In the genomic region with DNA sequence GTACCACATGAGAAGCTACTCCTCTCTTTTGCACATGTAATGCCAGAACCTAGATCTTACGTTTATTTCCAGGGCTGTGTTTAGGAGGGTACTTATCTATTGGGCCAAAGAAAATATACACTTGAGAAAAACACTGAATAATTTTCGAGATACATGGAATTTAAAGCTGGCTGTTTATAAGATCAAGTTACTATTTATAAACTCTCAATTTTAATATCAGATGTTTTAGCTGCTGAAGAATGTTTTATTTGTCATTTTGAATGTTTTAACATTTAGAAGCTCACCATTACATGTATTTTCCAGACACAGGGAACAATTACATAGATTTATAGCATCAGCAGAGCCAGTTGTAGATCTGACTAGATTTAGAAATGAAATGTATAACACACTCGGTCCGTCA, we compare ENCODE assay signal across 16 cellular contexts.
DNase-seq lines count a peak whose midpoint lies in the region; ATAC-seq and TF ChIP-seq lines count a peak whose summit lies in the region.
"Had no signal": no experiment of that assay in that cellular context is flagged by ENCODE, and none has a peak within 500 bp of the region (broad histone marks: within the 10 kb centered on the region; RNA-seq: fewer than 3 reads in every experiment).

No MANE protein-coding gene starts in this region.

- H2AFZ ChIP-seq in IMR-90 (replicated peaks; ENCODE audit: low read length, poor library complexity), result no peak overlapping the region
- H2AFZ ChIP-seq: GM23248 had no signal

- no peak overlapping the region for H3K27ac Mint-ChIP-seq in CD4-positive, alpha-beta memory T cell
- H3K27ac Mint-ChIP-seq: CD8-positive, alpha-beta T cell had no signal

- peaks cover 0 to 2% (median 0%) of the 10 kb centered on the region in 8 donors for H3K9me3 Mint-ChIP-seq in CD4-positive, alpha-beta memory T cell
- H3K9me3 Mint-ChIP-seq: CD8-positive, alpha-beta T cell had no signal

- BruUV-seq in IMR-90 (replicated peaks; lab: Mats Ljungman, UMichigan), result no TSS peak

- H2BK20ac ChIP-seq in IMR-90 (ENCODE audit: low read depth, low read length), result no peak overlapping the region

- H3K18ac ChIP-seq in IMR-90 (ENCODE audit: low read depth, low read length), result no peak overlapping the region

- no peaks in the 10 kb centered on the region for H3K79me1 ChIP-seq in IMR-90 (ENCODE audit: low read depth in 1 of 2, low read length in 2 of 2)

- no peak overlapping the region for H3K4me2 ChIP-seq in IMR-90 (ENCODE audit: low read depth, low read length)

- dilution Hi-C loops in IMR-90 (cut with HindIII; ENCODE audit: low sequenced_read_pairs, unreplicated experiment), result no loop called here

- no peaks in the 10 kb centered on the region for H3K36me3 ChIP-seq in left ventricle myocardium inferior
- H3K36me3 ChIP-seq in IMR-90 (ENCODE audit: control insufficient read depth, insufficient read depth, low read length), result no peaks in the 10 kb centered on the region
- H3K36me3 ChIP-seq in adipocyte (ENCODE audit: control insufficient read depth, insufficient read depth, low read length, severe bottlenecking), result no peaks in the 10 kb centered on the region
- H3K36me3 ChIP-seq in sigmoid colon, result no peaks in the 10 kb centered on the region
- H3K36me3 ChIP-seq in CD4-positive, alpha-beta memory T cell (ENCODE audit: insufficient read depth, low read length), result no peaks in the 10 kb centered on the region

- peak overlapping the region; percentile 86 for H3K27ac ChIP-seq in left ventricle myocardium inferior (replicated peaks)
- no peak overlapping the region for H3K27ac ChIP-seq in right cardiac atrium (ENCODE audit: low read length)
- no peak overlapping the region; the same call in 1 of the 2 replicates for H3K27ac ChIP-seq in IMR-90 (ENCODE audit: insufficient read depth, low read length)
- peak overlapping the region in 3 of 4 donors; percentile 8 to 46 (median 33) for H3K27ac ChIP-seq in sigmoid colon
- no peak overlapping the region for H3K27ac ChIP-seq in CD4-positive, alpha-beta memory T cell (ENCODE audit: low read depth, low read length)
- H3K27ac ChIP-seq: GM23248 had no signal

- H3K36me3 Mint-ChIP-seq in CD4-positive, alpha-beta memory T cell, result no peaks in the 10 kb centered on the region
- H3K36me3 Mint-ChIP-seq: CD8-positive, alpha-beta T cell had no signal

- H2BK5ac ChIP-seq in IMR-90 (ENCODE audit: low read depth, low read length, poor library complexity, severe bottlenecking), result no peak overlapping the region

- DNase-seq in left ventricle myocardium inferior (no peak), right cardiac atrium (no peak), IMR-90 (peak; percentile 16), adipocyte (ENCODE audit: low read depth) (peak; percentile 6), sigmoid colon (no peak), AML-193 (lab: John Stamatoyannopoulos, UW) (no peak)
- DNase-seq in activated CD8-positive, alpha-beta memory T cell treated with anti-CD3 and anti-CD28 coated beads for 24 hours, result no peak
- DNase-seq in CD4-positive, alpha-beta memory T cell, result no peak
- DNase-seq: C1 segment of cervical spinal cord; Caco-2; CD8-positive, alpha-beta T cell; DMS153; DND-41; H7; HCEC 1CT had no signal

- TF ChIP-seq EP300 in sigmoid colon (IDR thresholded peaks at IDR 0.05), result no peak

- no peak overlapping the region for H4K5ac ChIP-seq in IMR-90 (ENCODE audit: low read depth, low read length)

- H3K9ac ChIP-seq in IMR-90 (ENCODE audit: low read depth, low read length) (no peak overlapping the region), adipocyte (ENCODE audit: low read length) (no peak overlapping the region)
- H3K9ac ChIP-seq: GM23248 had no signal

- H3K9me1 ChIP-seq in IMR-90 (ENCODE audit: insufficient read depth, low read length), result no peaks in the 10 kb centered on the region

- no peak overlapping the region for H3K4ac ChIP-seq in IMR-90 (ENCODE audit: low read depth, low read length)

- no peak overlapping the region for H3K56ac ChIP-seq in IMR-90 (ENCODE audit: extremely low read depth, insufficient read depth, low read length)

- H3K27me3 ChIP-seq in left ventricle myocardium inferior (ENCODE audit: low read depth), result no peaks in the 10 kb centered on the region
- no peaks in the 10 kb centered on the region for H3K27me3 ChIP-seq in right cardiac atrium (ENCODE audit: control insufficient read depth, insufficient read depth)
- H3K27me3 ChIP-seq in IMR-90 (ENCODE audit: control insufficient read depth, insufficient read depth, low read length), result no peaks in the 10 kb centered on the region; the same call in 1 of the 2 replicates
- no peaks in the 10 kb centered on the region for H3K27me3 ChIP-seq in adipocyte (replicated peaks; ENCODE audit: control insufficient read depth, insufficient read depth, low read length)
- no peaks in the 10 kb centered on the region for H3K27me3 ChIP-seq in sigmoid colon
- H3K27me3 ChIP-seq in CD4-positive, alpha-beta memory T cell (ENCODE audit: insufficient read depth, low read length), result no peaks in the 10 kb centered on the region

- no peaks in the 10 kb centered on the region for H3K4me1 Mint-ChIP-seq in CD4-positive, alpha-beta memory T cell

- TF ChIP-seq POLR2A in IMR-90 (IDR thresholded peaks at IDR 0.05; ENCODE audit: low read depth, low read length) (no peak), sigmoid colon (IDR thresholded peaks at IDR 0.05) (no peak)

- H4K91ac ChIP-seq in IMR-90 (ENCODE audit: insufficient read depth, low read depth, low read length), result no peak overlapping the region

- peaks cover 0 to 3% of the 10 kb centered on the region in 2 donors for H3K27me3 Mint-ChIP-seq in CD4-positive, alpha-beta memory T cell

- H2AK9ac ChIP-seq in IMR-90 (replicated peaks; ENCODE audit: low read depth, low read length, poor library complexity), result no peak overlapping the region

- no peak overlapping the region for H3K14ac ChIP-seq in IMR-90 (replicated peaks; ENCODE audit: low read depth, low read length)

- no peak for TF ChIP-seq CTCF in left ventricle myocardium inferior (IDR thresholded peaks at IDR 0.05; ENCODE audit: borderline replicate concordance)
- TF ChIP-seq CTCF in IMR-90 (conservative IDR thresholded peaks at IDR 0.05; ENCODE audit: low read depth, low read length), result no peak
- TF ChIP-seq CTCF in sigmoid colon (IDR thresholded peaks at IDR 0.05), result no peak

- no peak overlapping the region for H3K4me3 ChIP-seq in left ventricle myocardium inferior
- no peak overlapping the region for H3K4me3 ChIP-seq in right cardiac atrium (ENCODE audit: low read length)
- H3K4me3 ChIP-seq in IMR-90 (ENCODE audit: insufficient read depth, low read depth, low read length), result no peak overlapping the region
- no peak overlapping the region for H3K4me3 ChIP-seq in adipocyte (ENCODE audit: low read length)
- no peak overlapping the region for H3K4me3 ChIP-seq in sigmoid colon
- H3K4me3 ChIP-seq in CD4-positive, alpha-beta memory T cell (ENCODE audit: low read length in 2 of 2), result no peak overlapping the region
- H3K4me3 ChIP-seq: GM23248 had no signal

- CTCF ChIA-PET in IMR-90 (lab: Yijun Ruan, JAX), result interaction anchor here (0.7 kb wide), 1 partner anchor 10 kb away, joined by 3 read pairs; no protein-coding TSS in a partner anchor
- CTCF ChIA-PET in CD4-positive, alpha-beta memory T cell (lab: Charles Lee; ENCODE audit: partially characterized antibody), result no interaction called here

- POLR2A ChIA-PET in IMR-90 (lab: Charles Lee; ENCODE audit: unreplicated experiment), result interaction anchor here (0.6 kb wide), 1 partner anchor 931 kb away, joined by 3 read pairs; no protein-coding TSS in a partner anchor
- POLR2A ChIA-PET in CD4-positive, alpha-beta memory T cell (lab: Charles Lee; ENCODE audit: partially characterized antibody), result no interaction called here

- peaks cover 38% of the 10 kb centered on the region for H3K4me1 ChIP-seq in left ventricle myocardium inferior
- no peaks in the 10 kb centered on the region for H3K4me1 ChIP-seq in right cardiac atrium (ENCODE audit: control insufficient read depth, insufficient read depth, low read length)
- no peaks in the 10 kb centered on the region; the same call in 1 of the 2 replicates for H3K4me1 ChIP-seq in IMR-90 (ENCODE audit: control insufficient read depth, insufficient read depth, low read length)
- H3K4me1 ChIP-seq in adipocyte (ENCODE audit: control insufficient read depth, insufficient read depth, low read length), result no peaks in the 10 kb centered on the region
- peaks cover 0 to 33% (median 20%) of the 10 kb centered on the region in 4 donors for H3K4me1 ChIP-seq in sigmoid colon
- H3K4me1 ChIP-seq in CD4-positive, alpha-beta memory T cell (ENCODE audit: insufficient read depth, low read length), result no peaks in the 10 kb centered on the region
- H3K4me1 ChIP-seq: Caco-2 had no signal

- ATAC-seq in right cardiac atrium (no peak), IMR-90 (ENCODE audit: low read depth) (peak; percentile 84)
- ATAC-seq: CD8-positive, alpha-beta T cell had no signal

- H3K9me3 ChIP-seq in left ventricle myocardium inferior (replicated peaks) (no peaks in the 10 kb centered on the region), right cardiac atrium (ENCODE audit: control insufficient read depth, low read length) (no peaks in the 10 kb centered on the region), IMR-90 (ENCODE audit: control insufficient read depth, insufficient read depth, low read length) (no peaks in the 10 kb centered on the region), adipocyte (ENCODE audit: control insufficient read depth, low read length) (no peaks in the 10 kb centered on the region), sigmoid colon (no peaks in the 10 kb centered on the region)
- H3K9me3 ChIP-seq in CD4-positive, alpha-beta memory T cell (ENCODE audit: control insufficient read depth in 1 of 2, low read length in 2 of 2), result no peaks in the 10 kb centered on the region
- H3K9me3 ChIP-seq: Caco-2 had no signal

- no peak overlapping the region for H2BK15ac ChIP-seq in IMR-90 (ENCODE audit: low read depth, low read length)

- no peak for TF ChIP-seq RAD21 in IMR-90 (IDR thresholded peaks at IDR 0.05; ENCODE audit: low read length)

- H2BK120ac ChIP-seq in IMR-90 (ENCODE audit: low read depth, low read length), result no peak overlapping the region

- no peaks in the 10 kb centered on the region for H4K20me1 ChIP-seq in IMR-90 (ENCODE audit: insufficient read depth, low read length)

- no peak overlapping the region for H4K8ac ChIP-seq in IMR-90 (ENCODE audit: low read depth in 2 of 2, low read length in 2 of 2)

- no peak overlapping the region for H3K4me3 Mint-ChIP-seq in CD4-positive, alpha-beta memory T cell
- H3K4me3 Mint-ChIP-seq: CD8-positive, alpha-beta T cell had no signal

- H2AK5ac ChIP-seq in IMR-90 (ENCODE audit: low read depth, low read length), result no peak overlapping the region

- WGBS in right cardiac atrium, result 43% methylated on average over 4 of the region's 4 CpGs
- no CpG with 5 or more reads among the region's 4 CpGs for WGBS in IMR-90 (ENCODE audit: extremely low coverage in 2 of 2, insufficient read length in 1 of 2), 2 experiments
- WGBS in sigmoid colon, 2 donors, result 68 to 76% methylated on average over 4 of the region's 4 CpGs

- H3K23ac ChIP-seq in IMR-90 (ENCODE audit: low read depth, low read length), result no peak overlapping the region

- intact Hi-C loops in left ventricle myocardium inferior (cut with micrococcal nuclease), result loop anchor here (10.0 kb wide), 1 partner anchor 59 kb away; no protein-coding TSS in a partner anchor
- intact Hi-C loops in right cardiac atrium (cut with DNase I), result no loop called here
- intact Hi-C loops in IMR-90 (cut with micrococcal nuclease), result no loop called here
- intact Hi-C loops in sigmoid colon (cut with DNase I), result no loop called here
- intact Hi-C loops in CD4-positive, alpha-beta memory T cell (cut with micrococcal nuclease), result no loop called here

- in situ Hi-C loops in IMR-90 (cut with MboI; ENCODE audit: low sequenced_read_pairs), result no loop called here

Comparison
In these comparisons a context has a peak if more than half of its experiments do, and no peak if none do; other contexts are left out.
1. H3K27ac ChIP-seq: peak in left ventricle myocardium inferior (single experiment) and sigmoid colon (3 of 4); none in right cardiac atrium (single experiment), IMR-90 (single experiment) and CD4-positive, alpha-beta memory T cell (single experiment).
2. DNase-seq: peak in IMR-90 (single experiment) and adipocyte (single experiment); none in left ventricle myocardium inferior (single experiment), right cardiac atrium (0 of 3), sigmoid colon (single experiment), activated CD8-positive, alpha-beta memory T cell treated with anti-CD3 and anti-CD28 coated beads for 24 hours (single experiment), CD4-positive, alpha-beta memory T cell (0 of 5) and AML-193 (0 of 2).